Comparison of ENCODE assay signal across 33 cellular contexts in the genomic region with DNA sequence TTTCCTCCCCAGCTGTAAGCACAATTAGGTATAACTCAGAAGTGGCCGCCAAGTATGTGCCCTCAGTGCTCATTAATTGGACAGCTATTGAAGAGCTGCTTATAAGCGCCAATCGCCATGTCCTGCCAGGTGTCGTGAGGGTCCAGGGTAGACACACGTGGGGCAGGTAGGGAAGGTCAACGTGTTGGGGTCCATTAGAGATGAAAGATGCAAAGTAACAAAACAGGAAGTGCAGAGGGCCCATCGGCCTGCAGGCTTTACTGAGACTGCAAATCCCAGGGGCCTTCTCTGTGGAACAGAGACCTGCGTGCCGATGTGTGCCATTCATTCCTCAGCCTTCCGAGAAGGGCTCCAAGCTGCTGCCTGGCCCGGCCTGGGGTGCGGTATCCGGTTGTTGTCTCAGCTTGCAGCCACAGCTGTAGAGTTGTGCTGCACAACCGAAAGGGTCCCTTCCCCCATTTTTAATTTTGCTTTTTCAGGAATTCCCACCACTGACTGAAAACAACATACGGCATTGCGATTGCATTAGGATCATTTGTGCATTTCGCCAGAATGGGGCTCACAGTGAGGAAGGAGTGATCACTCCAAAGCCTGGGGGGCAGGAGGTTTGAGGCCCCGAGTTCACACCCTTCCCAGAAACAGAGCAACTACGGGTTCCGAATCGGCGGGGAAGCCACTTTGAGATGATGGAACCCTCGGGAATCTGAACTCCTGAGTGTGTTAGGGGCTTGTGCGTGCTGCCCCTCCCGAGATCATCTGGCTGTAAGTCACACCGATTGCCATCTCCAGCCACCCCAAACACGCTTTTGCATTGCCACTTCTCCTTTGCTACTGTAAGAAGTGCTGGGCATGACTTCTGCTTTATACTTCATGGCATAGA.
"Had no signal": no experiment of that assay in that cellular context is flagged by ENCODE, and none has a peak within 500 bp of the region (broad histone marks: within the 10 kb centered on the region; RNA-seq: fewer than 3 reads in every experiment).

No MANE protein-coding gene starts in this region.

- H3K27ac ChIP-seq: body of pancreas, breast epithelium, Peyer's patch, SJSA1 had no signal

- DNase-seq: activated CD4-positive, alpha-beta T cell treated with anti-CD3 and anti-CD28 coated beads for 36 hours; activated CD4-positive, alpha-beta T cell treated with anti-CD3 and anti-CD28 coated beads, Interleukin-2, amount 10 ng/mL, durations not matched to agents 7 days and 5 days; activated CD4-positive, alpha-beta T cell treated with anti-CD3 and anti-CD28 coated beads, Interleukin-2, amount 50 U/mL, for 48 hours; activated CD8-positive, alpha-beta memory T cell treated with anti-CD3 and anti-CD28 coated beads for 24 hours; activated gamma-delta T cell; activated naive CD4-positive, alpha-beta T cell treated with Interleukin-2 at 50 U/mL for 16 hours; activated naive CD8-positive, alpha-beta T cell treated with anti-CD3 and anti-CD28 coated beads, Interleukin-2, amount 10 ng/mL, durations not matched to agents 7 days and 5 days; activated T-cell treated with anti-CD3 and anti-CD28 coated beads, Interleukin-2, amount 50 U/mL, for 24 hours; amygdala; body of pancreas; Kasumi-1; MG63; NCI-H1048; NCI-H1105 treated with DMSO at 0.1 percent for 48 hours; NCI-H1436; NCI-H187; NCI-H2029 treated with DMSO at 0.1 percent for 48 hours; NCI-H2107; NCI-H226; NCI-H446 treated with DMSO at 0.1 percent for 48 hours; NCI-H524; NCI-H69; NK-92 treated with Interleukin-12 subunit alpha and Interleukin-12 subunit beta, amount 100 ng/mL, for 24 hours; PC-3; Peyer's patch; RPMI8226; SHP77 treated with DMSO at 0.1 percent for 48 hours; SK-N-SH had no signal

- H3K4me2 ChIP-seq: SK-N-SH had no signal

- H3K4me1 ChIP-seq: body of pancreas, breast epithelium, Peyer's patch, SJSA1 had no signal

- H3K4me3 ChIP-seq: body of pancreas, breast epithelium, MG63, Peyer's patch, SJSA1 had no signal

- H3K27me3 ChIP-seq: body of pancreas, breast epithelium, MG63, Peyer's patch, SJSA1 had no signal

- FAIRE-seq: astrocyte had no signal

- H3K9ac ChIP-seq: SK-N-SH had no signal

- ATAC-seq: activated CD4-positive, alpha-beta T cell treated with anti-CD3 and anti-CD28 coated beads for 36 hours; activated CD4-positive, CD25-positive, alpha-beta regulatory T cell treated with anti-CD3 and anti-CD28 coated beads, Interleukin-2, amount 50 U/mL, for 24 hours; body of pancreas; PC-3; WTC11 had no signal

- H3K36me3 ChIP-seq: breast epithelium, MG63, Peyer's patch, SJSA1 had no signal

- H3K9me3 ChIP-seq: body of pancreas, MG63, Peyer's patch, SJSA1, SK-N-SH had no signal
